In genomic region chr20:1900321-1900791, GRCh38 we compare ENCODE assay signal across 1 cellular context.
TF ChIP-seq lines count a peak whose summit lies in the region.

No MANE protein-coding gene starts in this region.

TF ChIP-seq in H1, 55 proteins besides CTCF, POLR2A, EP300 and RAD21:
- TF ChIP-seq POLR2AphosphoS5 (IDR thresholded peaks at IDR 0.05; ENCODE audit: low read depth, low read length): no peak
- TF ChIP-seq TAF7 (optimal IDR thresholded peaks at IDR 0.05; ENCODE audit: borderline replicate concordance, low read depth, low read length): peak; percentile 39
- TF ChIP-seq BRCA1 (IDR thresholded peaks at IDR 0.05; ENCODE audit: low read depth, low read length): no peak
- TF ChIP-seq NRF1 (IDR thresholded peaks at IDR 0.05; ENCODE audit: low read depth, low read length): no peak
- peak; percentile 55; the same call in 1 of the 2 replicates for TF ChIP-seq SP1 (IDR thresholded peaks at IDR 0.05; ENCODE audit: low read depth, low read length)
- TF ChIP-seq JUND (IDR thresholded peaks at IDR 0.05; ENCODE audit: low read length): no peak
- peak; percentile 77 for TF ChIP-seq TCF12 (IDR thresholded peaks at IDR 0.05; ENCODE audit: low read depth, low read length)
- TF ChIP-seq RXRA (IDR thresholded peaks at IDR 0.05; ENCODE audit: insufficient read depth, low read depth, low read length): no peak
- 0 out of 4 replicates have a peak, but pooled peaks of 1 of the 2 experiments have one; percentile 32 for TF ChIP-seq SIN3A (conservative IDR thresholded peaks at IDR 0.05 in 1 of 2, IDR thresholded peaks at IDR 0.05 in 1 of 2; ENCODE audit: low read depth in 1 of 2, low read length in 2 of 2)
- no peak for TF ChIP-seq SRF (IDR thresholded peaks at IDR 0.05; ENCODE audit: low read depth, low read length)
- no peak for TF ChIP-seq CTBP2 (IDR thresholded peaks at IDR 0.05; ENCODE audit: borderline replicate concordance, insufficient read depth, insufficient read length, low read length)
- TF ChIP-seq SIX5 (IDR thresholded peaks at IDR 0.05; ENCODE audit: low read depth, low read length): no peak
- TF ChIP-seq EZH2 (IDR thresholded peaks at IDR 0.05; ENCODE audit: low read depth, low read length, severe bottlenecking): no peak
- TF ChIP-seq KDM4A (IDR thresholded peaks at IDR 0.05; ENCODE audit: low read depth, low read length, severe bottlenecking): no peak
- TF ChIP-seq SAP30 (IDR thresholded peaks at IDR 0.05; ENCODE audit: insufficient read depth, insufficient replicate concordance, low read length): no peak
- peak; percentile 91 for TF ChIP-seq TBP (IDR thresholded peaks at IDR 0.05; ENCODE audit: low read depth, low read length)
